12 cellular contexts compared by ENCODE assay signal in genomic region chr1:193185206-193185605, GRCh38. TPM values are rescaled to one million over a fixed set of nuclear protein-coding genes. Genes with fewer than 3 reads are reported as not detected.
DNase-seq lines count a peak whose midpoint lies in the region; TF ChIP-seq lines count a peak whose summit lies in the region.
"Had no signal": no experiment of that assay in that cellular context is flagged by ENCODE, and none has a peak within 500 bp of the region (broad histone marks: within the 10 kb centered on the region; RNA-seq: fewer than 3 reads in every experiment).

No MANE protein-coding gene starts in this region.

- intact Hi-C loops in esophagus muscularis mucosa (cut with DNase I) = loop anchor here (10.0 kb wide), 1 partner anchor 220 kb away; no protein-coding TSS in a partner anchor
- intact Hi-C loops in sigmoid colon (cut with DNase I) = loop anchor here (5.0 to 10.0 kb wide), 4 partner anchors 157 to 1110 kb away; no protein-coding TSS in a partner anchor

- DNase-seq in NCI-H345 treated with DMSO at 0.1 percent for 48 hours (lab: John Stamatoyannopoulos, UW; ENCODE audit: unreplicated experiment) (peak; percentile 6), NCI-H345 (lab: John Stamatoyannopoulos, UW) (no peak), NCI-H146 (lab: John Stamatoyannopoulos, UW) (peak; percentile 10), esophagus muscularis mucosa (ENCODE audit: extremely low spot score) (no peak), sigmoid colon (no peak), NOMO-1 (lab: John Stamatoyannopoulos, UW; ENCODE audit: unreplicated experiment in 2 of 2) (no peak), NCI-H526 treated with DMSO at 0.1 percent for 48 hours (lab: John Stamatoyannopoulos, UW) (no peak), Kasumi-1 (lab: John Stamatoyannopoulos, UW) (no peak)
- DNase-seq: ACHN; activated CD4-positive, CD25-positive, alpha-beta regulatory T cell treated with anti-CD3 and anti-CD28 coated beads, Interleukin-2, amount 50 U/mL, for 72 hours; NCI-H2107; occipital lobe had no signal

- TF ChIP-seq EP300 in esophagus muscularis mucosa (IDR thresholded peaks at IDR 0.05) (no peak), sigmoid colon (IDR thresholded peaks at IDR 0.05) (no peak)

- TF ChIP-seq CTCF in esophagus muscularis mucosa (IDR thresholded peaks at IDR 0.05) = no peak
- TF ChIP-seq CTCF in sigmoid colon (IDR thresholded peaks at IDR 0.05) = no peak

- no peaks in the 10 kb centered on the region for H3K9me3 ChIP-seq in esophagus muscularis mucosa
- H3K9me3 ChIP-seq in sigmoid colon = no peaks in the 10 kb centered on the region

- TF ChIP-seq POLR2A in esophagus muscularis mucosa (IDR thresholded peaks at IDR 0.05; ENCODE audit: low read depth) (no peak), sigmoid colon (IDR thresholded peaks at IDR 0.05) (no peak)

- no peaks in the 10 kb centered on the region for H3K27me3 ChIP-seq in esophagus muscularis mucosa
- no peaks in the 10 kb centered on the region for H3K27me3 ChIP-seq in sigmoid colon

- 64% methylated on average over 2 of the region's 2 CpGs for WGBS in esophagus muscularis mucosa
- 40 to 63% methylated on average over 2 of the region's 2 CpGs for WGBS in sigmoid colon, 2 donors

- H3K27ac ChIP-seq in esophagus muscularis mucosa (replicated peaks in 1 of 4) = peak overlapping the region in 1 of 4 donors; percentile 46
- H3K27ac ChIP-seq in sigmoid colon = peak overlapping the region in 3 of 4 donors; percentile 70 to 73 (median 73)

- H3K4me1 ChIP-seq in esophagus muscularis mucosa = peaks cover 28 to 91% (median 90%) of the 10 kb centered on the region in 4 donors
- peaks cover 0 to 97% (median 57%) of the 10 kb centered on the region in 4 donors for H3K4me1 ChIP-seq in sigmoid colon

- no peaks in the 10 kb centered on the region for H3K36me3 ChIP-seq in esophagus muscularis mucosa
- H3K36me3 ChIP-seq in sigmoid colon = no peaks in the 10 kb centered on the region

- H3K4me3 ChIP-seq in esophagus muscularis mucosa = peak overlapping the region in 3 of 4 donors; percentile 43 to 54 (median 48)
- peak overlapping the region; percentile 18 to 45 (median 38) for H3K4me3 ChIP-seq in sigmoid colon

RNA-seq across cellular contexts. Expression of gene B3GALT2, which starts 1.2 kb away (rescaled TPM):
- total RNA-seq in esophagus muscularis mucosa (1 to 10 TPM in 3 of 4 donors, under 1 TPM in 1; 0.50 to 4.6 (median 1.8) TPM), sigmoid colon (10 to 100 TPM in 1 of 4 donors, 1 to 10 TPM in 2, under 1 TPM in 1; 0.83 to 11.1 (median 3.3) TPM)
- under 1 TPM; under 0.01 to 0.47 (median 0.46) TPM for polyA plus RNA-seq in sigmoid colon

Comparison
In these comparisons a context has a peak if more than half of its experiments do, and no peak if none do; other contexts are left out.
1. DNase-seq: peak in NCI-H345 treated with DMSO at 0.1 percent for 48 hours (single experiment) and NCI-H146 (single experiment); none in NCI-H345 (single experiment), esophagus muscularis mucosa (single experiment), sigmoid colon (single experiment), NOMO-1 (0 of 2), NCI-H526 treated with DMSO at 0.1 percent for 48 hours (single experiment) and Kasumi-1 (0 of 2).